In genomic region chr20:5489596-5489995, GRCh38 we compare ENCODE assay signal across 18 cellular contexts.
"Had no signal": no experiment of that assay in that cellular context is flagged by ENCODE, and none has a peak within 500 bp of the region (broad histone marks: within the 10 kb centered on the region; RNA-seq: fewer than 3 reads in every experiment).

No MANE protein-coding gene starts in this region.

- H3K36me3 Mint-ChIP-seq: memory B cell; mesothelial cell of epicardium; natural killer cell; stimulated activated naive B cell treated with anti-CD40 and anti-IgM and Interleukin-4, amounts not matched to agents 10 μg/mL and 1 μg/mL and 100 μg/mL, for 72 hours had no signal

- H3K4me3 Mint-ChIP-seq: effector memory CD8-positive, alpha-beta T cell; memory B cell; mesothelial cell of epicardium; natural killer cell; neural crest cell; stimulated activated naive B cell treated with anti-CD40 and anti-IgM and Interleukin-4, amounts not matched to agents 10 μg/mL and 1 μg/mL and 100 μg/mL, for 72 hours; stimulated activated naive CD8-positive, alpha-beta T cell treated with anti-CD3 and anti-CD28 coated beads, Interleukin-15, amount 100 ng/mL, for 72 hours had no signal

- H3K27ac Mint-ChIP-seq: effector memory CD8-positive, alpha-beta T cell; memory B cell; mesothelial cell of epicardium; natural killer cell; stimulated activated naive B cell treated with anti-CD40 and anti-IgM and Interleukin-4, amounts not matched to agents 10 μg/mL and 1 μg/mL and 100 μg/mL, for 72 hours; stimulated activated naive CD8-positive, alpha-beta T cell treated with anti-CD3 and anti-CD28 coated beads, Interleukin-15, amount 100 ng/mL, for 72 hours had no signal

- H3K4me1 Mint-ChIP-seq: memory B cell, mesothelial cell of epicardium, neural crest cell had no signal

- DNase-seq: effector memory CD8-positive, alpha-beta T cell; esophagus squamous epithelium; foreskin keratinocyte; kidney; left cardiac atrium; left ventricle myocardium inferior; lower lobe of right lung; natural killer cell; spleen; stimulated activated CD4-positive, alpha-beta T cell treated with anti-CD3 and anti-CD28 coated beads, Interleukin-2, amount 100 ng/mL, for 24 hours; stimulated activated CD4-positive, alpha-beta T cell treated with anti-CD3 and anti-CD28 coated beads, Interleukin-4, amount 100 ng/mL, for 4 hours; stimulated activated naive B cell treated with anti-CD40 and anti-IgM and Interleukin-4, amounts not matched to agents 10 μg/mL and 1 μg/mL and 100 μg/mL, for 72 hours; stimulated activated naive CD8-positive, alpha-beta T cell treated with anti-CD3 and anti-CD28 coated beads, Interleukin-15, amount 100 ng/mL, for 72 hours; testis had no signal

- ATAC-seq: effector memory CD8-positive, alpha-beta T cell; foreskin keratinocyte; left cardiac atrium; lower lobe of right lung; natural killer cell; sciatic nerve; stimulated activated naive B cell treated with anti-CD40 and anti-IgM and Interleukin-4, amounts not matched to agents 10 μg/mL and 1 μg/mL and 100 μg/mL, for 72 hours; stimulated activated naive CD8-positive, alpha-beta T cell treated with anti-CD3 and anti-CD28 coated beads, Interleukin-15, amount 100 ng/mL, for 72 hours had no signal

- H3K9me3 Mint-ChIP-seq: effector memory CD8-positive, alpha-beta T cell; memory B cell; mesothelial cell of epicardium; natural killer cell; stimulated activated naive B cell treated with anti-CD40 and anti-IgM and Interleukin-4, amounts not matched to agents 10 μg/mL and 1 μg/mL and 100 μg/mL, for 72 hours; stimulated activated naive CD8-positive, alpha-beta T cell treated with anti-CD3 and anti-CD28 coated beads, Interleukin-15, amount 100 ng/mL, for 72 hours had no signal
